9 cellular contexts compared by ENCODE assay signal in the genomic region with DNA sequence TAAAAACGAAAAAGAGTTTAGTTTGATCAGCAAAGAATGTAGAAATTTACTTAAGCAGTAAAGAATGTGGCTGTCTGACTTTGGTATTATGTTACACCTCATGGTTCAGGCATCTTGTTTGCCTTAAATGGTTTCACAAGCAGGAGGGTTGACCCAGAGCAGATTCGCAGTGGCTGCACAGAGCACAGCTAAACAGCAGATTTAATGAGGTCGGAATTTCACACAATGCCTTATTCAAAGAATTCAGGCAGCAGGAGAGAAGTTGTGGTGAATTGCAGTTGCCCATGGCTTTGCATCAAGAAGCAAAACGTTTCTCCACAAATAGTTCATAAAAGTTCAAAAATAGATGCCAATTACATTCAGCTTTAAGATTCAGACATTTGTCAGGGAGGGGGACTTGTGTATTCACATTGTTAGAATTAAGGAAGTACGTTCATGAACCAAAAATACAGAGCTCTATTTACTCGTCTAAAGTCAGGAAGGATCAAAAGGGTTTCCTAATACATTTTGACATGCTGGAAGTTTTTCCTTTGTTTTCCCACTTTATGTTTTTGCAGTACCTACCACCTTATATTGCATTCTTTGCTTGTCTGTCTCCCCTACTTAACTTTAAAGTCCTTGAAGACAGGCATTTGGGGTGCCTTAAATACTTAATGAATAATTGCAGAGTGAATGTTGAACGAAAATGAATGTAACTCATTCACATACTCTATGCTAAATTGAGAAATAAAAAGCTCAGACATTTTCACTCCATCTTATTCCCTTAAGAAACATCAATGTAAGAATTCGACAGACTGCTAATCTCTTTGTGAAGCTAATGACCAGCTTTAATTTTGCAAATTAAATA.
DNase-seq lines count a peak whose midpoint lies in the region; ATAC-seq and TF ChIP-seq lines count a peak whose summit lies in the region.
"Had no signal": no experiment of that assay in that cellular context is flagged by ENCODE, and none has a peak within 500 bp of the region (broad histone marks: within the 10 kb centered on the region; RNA-seq: fewer than 3 reads in every experiment).

No MANE protein-coding gene starts in this region.

- no peak for TF ChIP-seq POLR2A in tibial nerve (IDR thresholded peaks at IDR 0.05)

- in situ Hi-C loops in brain microvascular endothelial cell (cut with HindIII; ENCODE audit: low pct_ligation_motif_present, low sequenced_read_pairs): no loop called here

- H3K27ac ChIP-seq in brain microvascular endothelial cell (peak overlapping the region; percentile 94), tibial nerve (peak overlapping the region; percentile 11 to 80 (median 59)), OCI-LY7 (ENCODE audit: low read depth, low read length, poor library complexity, severe bottlenecking) (no peak overlapping the region)

- WGBS in tibial nerve, 2 donors: 8 to 12% methylated on average over 8 of the region's 8 CpGs

- H3K27ac Mint-ChIP-seq in stimulated activated naive B cell treated with anti-CD40 and anti-IgM and Interleukin-4, amounts not matched to agents 10 μg/mL and 1 μg/mL and 100 μg/mL, for 72 hours: no peak overlapping the region
- H3K27ac Mint-ChIP-seq: natural killer cell treated with Interleukin-12 subunit alpha and Interleukin-12 subunit beta and Interleukin-15 and Interleukin-18, amount 100 ng/mL, for 72 hours had no signal

- no peaks in the 10 kb centered on the region for H3K4me1 Mint-ChIP-seq in stimulated activated naive B cell treated with anti-CD40 and anti-IgM and Interleukin-4, amounts not matched to agents 10 μg/mL and 1 μg/mL and 100 μg/mL, for 72 hours

- TF ChIP-seq CTCF in brain microvascular endothelial cell (IDR thresholded peaks at IDR 0.05; ENCODE audit: low read depth, low read length, missing control alignments) (no peak), tibial nerve (IDR thresholded peaks at IDR 0.05) (no peak), OCI-LY7 (conservative IDR thresholded peaks at IDR 0.05; ENCODE audit: low read length) (no peak)

- no peaks in the 10 kb centered on the region for H3K9me2 ChIP-seq in OCI-LY7 (ENCODE audit: insufficient read depth, low read length)

- no peaks in the 10 kb centered on the region for H3K27me3 ChIP-seq in brain microvascular endothelial cell (replicated peaks)
- H3K27me3 ChIP-seq in tibial nerve: no peaks in the 10 kb centered on the region

- H3K4me3 ChIP-seq in brain microvascular endothelial cell (ENCODE audit: low read depth, low read length) (no peak overlapping the region), tibial nerve (peak overlapping the region in 1 of 4 donors; percentile 6), OCI-LY7 (ENCODE audit: low read depth, low read length, poor library complexity, severe bottlenecking) (no peak overlapping the region)

- peaks cover 11 to 13% of the 10 kb centered on the region in 2 donors for H3K9me3 Mint-ChIP-seq in stimulated activated naive B cell treated with anti-CD40 and anti-IgM and Interleukin-4, amounts not matched to agents 10 μg/mL and 1 μg/mL and 100 μg/mL, for 72 hours

- BruUV-seq in OCI-LY7 (replicated peaks; lab: Mats Ljungman, UMichigan): no TSS peak

- H3K4me1 ChIP-seq in tibial nerve (peaks cover 0 to 28% (median 0%) of the 10 kb centered on the region in 4 donors), OCI-LY7 (ENCODE audit: insufficient read depth, low read length, poor library complexity, severe bottlenecking) (no peaks in the 10 kb centered on the region)

- peak in 1 of 2 donors; percentile 57 for TF ChIP-seq EP300 in tibial nerve (IDR thresholded peaks at IDR 0.05)

- H2AFZ ChIP-seq in OCI-LY7 (ENCODE audit: low read length): no peak overlapping the region

- H3K79me2 ChIP-seq in OCI-LY7 (ENCODE audit: insufficient read depth, low read depth, low read length): no peaks in the 10 kb centered on the region

- no peak overlapping the region for H3K4me3 Mint-ChIP-seq in stimulated activated naive B cell treated with anti-CD40 and anti-IgM and Interleukin-4, amounts not matched to agents 10 μg/mL and 1 μg/mL and 100 μg/mL, for 72 hours
- H3K4me3 Mint-ChIP-seq: natural killer cell treated with Interleukin-12 subunit alpha and Interleukin-12 subunit beta and Interleukin-15 and Interleukin-18, amount 100 ng/mL, for 72 hours had no signal

- H4K20me1 ChIP-seq in OCI-LY7 (ENCODE audit: insufficient read depth, low read length): no peaks in the 10 kb centered on the region

- intact Hi-C loops in OCI-LY7 (cut with micrococcal nuclease; ENCODE audit: unreplicated experiment): no loop called here

- CTCF ChIA-PET in OCI-LY7 (lab: Charles Lee; ENCODE audit: unreplicated experiment): no interaction called here

- no peak for ATAC-seq in stimulated activated naive B cell treated with anti-CD40 and anti-IgM and Interleukin-4, amounts not matched to agents 10 μg/mL and 1 μg/mL and 100 μg/mL, for 72 hours (replicated peaks)
- ATAC-seq in HG03175 (IDR thresholded peaks at IDR 0.05; ENCODE audit: unreplicated experiment): no peak
- ATAC-seq: natural killer cell treated with Interleukin-12 subunit alpha and Interleukin-12 subunit beta and Interleukin-15 and Interleukin-18, amount 100 ng/mL, for 72 hours had no signal

- DNase-seq in HuH-7.5 (ENCODE audit: low spot score): peak; percentile 19
- DNase-seq in brain microvascular endothelial cell: peak; percentile 97
- peak; percentile 82 for DNase-seq in left kidney (ENCODE audit: low read depth, low spot score)
- DNase-seq in tibial nerve (ENCODE audit: low spot score in 2 of 2): peak in 1 of 2 donors; percentile 10
- no peak for DNase-seq in stimulated activated naive B cell treated with anti-CD40 and anti-IgM and Interleukin-4, amounts not matched to agents 10 μg/mL and 1 μg/mL and 100 μg/mL, for 72 hours
- no peak for DNase-seq in activated CD4-positive, CD25-positive, alpha-beta regulatory T cell (lab: John Stamatoyannopoulos, UW)
- DNase-seq in OCI-LY7 (ENCODE audit: low spot score): no peak

- H3K9me3 ChIP-seq in tibial nerve (peaks cover 0 to 21% (median 4%) of the 10 kb centered on the region in 4 donors), OCI-LY7 (ENCODE audit: low read length) (no peaks in the 10 kb centered on the region)

- POLR2A ChIA-PET in OCI-LY7 (lab: Charles Lee): interaction anchor here (0.7 kb wide), 1 partner anchor 9 kb away, joined by 3 read pairs; no protein-coding TSS in a partner anchor

- H3K36me3 Mint-ChIP-seq in stimulated activated naive B cell treated with anti-CD40 and anti-IgM and Interleukin-4, amounts not matched to agents 10 μg/mL and 1 μg/mL and 100 μg/mL, for 72 hours: no peaks in the 10 kb centered on the region
- H3K36me3 Mint-ChIP-seq: natural killer cell treated with Interleukin-12 subunit alpha and Interleukin-12 subunit beta and Interleukin-15 and Interleukin-18, amount 100 ng/mL, for 72 hours had no signal

- no peak overlapping the region for H3K4me2 ChIP-seq in OCI-LY7 (ENCODE audit: low read length)

- H3K27me3 Mint-ChIP-seq in stimulated activated naive B cell treated with anti-CD40 and anti-IgM and Interleukin-4, amounts not matched to agents 10 μg/mL and 1 μg/mL and 100 μg/mL, for 72 hours: no peaks in the 10 kb centered on the region
- H3K27me3 Mint-ChIP-seq: natural killer cell treated with Interleukin-12 subunit alpha and Interleukin-12 subunit beta and Interleukin-15 and Interleukin-18, amount 100 ng/mL, for 72 hours had no signal

- no peaks in the 10 kb centered on the region for H3K36me3 ChIP-seq in brain microvascular endothelial cell (replicated peaks)
- H3K36me3 ChIP-seq in tibial nerve: no peaks in the 10 kb centered on the region
- no peaks in the 10 kb centered on the region for H3K36me3 ChIP-seq in OCI-LY7 (ENCODE audit: insufficient read depth, low read length)

Comparison
In these comparisons a context has a peak if more than half of its experiments do, and no peak if none do; other contexts are left out.
1. DNase-seq: peak in HuH-7.5 (single experiment), brain microvascular endothelial cell (single experiment) and left kidney (single experiment); none in stimulated activated naive B cell treated with anti-CD40 and anti-IgM and Interleukin-4, amounts not matched to agents 10 μg/mL and 1 μg/mL and 100 μg/mL, for 72 hours (single experiment), activated CD4-positive, CD25-positive, alpha-beta regulatory T cell (0 of 4) and OCI-LY7 (single experiment).